1 cellular context compared by ENCODE assay signal in genomic region chr17:46782250-46782953, GRCh38.
TF ChIP-seq lines count a peak whose summit lies in the region.

No MANE protein-coding gene starts in this region.

TF ChIP-seq in HepG2, 621 proteins besides CTCF, POLR2A, EP300 and RAD21 (continued from another document and continues in another):
- TF ChIP-seq UBTF (CRISPR knock-in tag; IDR thresholded peaks at IDR 0.05) (peak; percentile 38; the same call in 1 of the 2 replicates), MTA3 (CRISPR knock-in tag; IDR thresholded peaks at IDR 0.05) (no peak), ZNF296 (CRISPR knock-in tag; conservative IDR thresholded peaks at IDR 0.05) (no peak), KAT8 (CRISPR knock-in tag; IDR thresholded peaks at IDR 0.05) (peak; percentile 69), STAG1 (CRISPR knock-in tag; IDR thresholded peaks at IDR 0.05) (peak; percentile 89), ZNF546 (CRISPR knock-in tag; conservative IDR thresholded peaks at IDR 0.05) (peak; percentile 47; the same call in 1 of the 2 replicates), ZNF281 (CRISPR knock-in tag; IDR thresholded peaks at IDR 0.05; ENCODE audit: borderline replicate concordance) (no peak; the same call in 1 of the 2 replicates), ZBTB26 (CRISPR knock-in tag; IDR thresholded peaks at IDR 0.05; ENCODE audit: borderline replicate concordance) (no peak), ZNF687 (CRISPR knock-in tag; IDR thresholded peaks at IDR 0.05) (peak; percentile 93), DRAP1 (CRISPR knock-in tag; IDR thresholded peaks at IDR 0.05) (peak; percentile 27; the same call in 1 of the 2 replicates), ZBTB40 (IDR thresholded peaks at IDR 0.05) (no peak), ZBTB40 (CRISPR knock-in tag; IDR thresholded peaks at IDR 0.05) (0 out of 2 replicates have a peak, but pooled peaks have one; percentile 6), HES4 (CRISPR knock-in tag; IDR thresholded peaks at IDR 0.05; ENCODE audit: borderline replicate concordance) (no peak), REPIN1 (CRISPR knock-in tag; IDR thresholded peaks at IDR 0.05; ENCODE audit: borderline replicate concordance, low read depth) (peak; percentile 72; the same call in 1 of the 2 replicates), ZHX2 (IDR thresholded peaks at IDR 0.05; ENCODE audit: low read depth) (no peak), ZHX2 (CRISPR knock-in tag; IDR thresholded peaks at IDR 0.05; ENCODE audit: borderline replicate concordance) (no peak), RFX5 (IDR thresholded peaks at IDR 0.05; ENCODE audit: low read depth, low read length) (no peak), ZNF101 (CRISPR knock-in tag; IDR thresholded peaks at IDR 0.05; ENCODE audit: borderline replicate concordance, low read depth) (no peak; the same call in 1 of the 2 replicates), ZC3H4 (CRISPR knock-in tag; IDR thresholded peaks at IDR 0.05; ENCODE audit: borderline replicate concordance) (no peak), TAF1 (CRISPR knock-in tag; IDR thresholded peaks at IDR 0.05) (0 out of 2 replicates have a peak, but pooled peaks have one; percentile 19), ZNF263 (CRISPR knock-in tag; IDR thresholded peaks at IDR 0.05) (peak; percentile 66)
